12 cellular contexts compared by ENCODE assay signal in genomic region chr5:126358525-126358924, GRCh38.
A peak's percentile ranks its signal among the peaks of the same experiment; 100 is the strongest.
DNase-seq lines count a peak whose midpoint lies in the region; ATAC-seq and TF ChIP-seq lines count a peak whose summit lies in the region.
"Had no signal": no experiment of that assay in that cellular context is flagged by ENCODE, and none has a peak within 500 bp of the region (broad histone marks: within the 10 kb centered on the region; RNA-seq: fewer than 3 reads in every experiment).

No MANE protein-coding gene starts in this region.

- H3K27ac Mint-ChIP-seq in CD4-positive, alpha-beta T cell: no peak overlapping the region
- H3K27ac Mint-ChIP-seq: T-helper 1 cell treated with Interleukin-12 subunit alpha and Interleukin-12 subunit beta and Interleukin-4 antibody, amounts not matched to agents 30 μg/mL and 1 μg/mL, for 36 hours had no signal

- TF ChIP-seq CTCF in GM13977 (IDR thresholded peaks at IDR 0.05; ENCODE audit: extremely low read depth, insufficient read depth, missing control alignments) (no peak), astrocyte of the cerebellum (IDR thresholded peaks at IDR 0.05; ENCODE audit: low read depth, low read length, missing control alignments) (no peak), tibial nerve (IDR thresholded peaks at IDR 0.05) (no peak)
- TF ChIP-seq CTCF in CD4-positive, alpha-beta T cell (IDR thresholded peaks at IDR 0.05): no peak

- H3K4me1 Mint-ChIP-seq in CD4-positive, alpha-beta T cell (ENCODE audit: low read depth): peaks cover 16% of the 10 kb centered on the region

- no peaks in the 10 kb centered on the region for H3K36me3 ChIP-seq in tibial nerve
- H3K36me3 ChIP-seq: cardiac muscle cell had no signal

- H3K4me3 Mint-ChIP-seq in CD4-positive, alpha-beta T cell: no peak overlapping the region
- H3K4me3 Mint-ChIP-seq: T-helper 1 cell treated with Interleukin-12 subunit alpha and Interleukin-12 subunit beta and Interleukin-4 antibody, amounts not matched to agents 30 μg/mL and 1 μg/mL, for 36 hours had no signal

- intact Hi-C loops in CD4-positive, alpha-beta T cell (cut with DNase I, micrococcal nuclease): loop anchor here in 1 of 2 experiments (5.0 kb wide), 1 partner anchor 134 kb away; no protein-coding TSS in a partner anchor

- H3K9me3 Mint-ChIP-seq in CD4-positive, alpha-beta T cell: no peaks in the 10 kb centered on the region
- H3K9me3 Mint-ChIP-seq: T-helper 1 cell treated with Interleukin-12 subunit alpha and Interleukin-12 subunit beta and Interleukin-4 antibody, amounts not matched to agents 30 μg/mL and 1 μg/mL, for 36 hours had no signal

- in situ Hi-C loops in GM13977 (cut with MboI; ENCODE audit: low pct_unique_long_range_greater_than_20kb, low sequenced_read_pairs, unreplicated experiment) (loop anchor here (5.0 kb wide), 1 partner anchor 179 kb away; no protein-coding TSS in a partner anchor), astrocyte of the cerebellum (cut with HindIII; ENCODE audit: low sequenced_read_pairs) (no loop called here)

- H3K4me3 ChIP-seq in astrocyte of the cerebellum (ENCODE audit: low read depth, low read length): no peak overlapping the region
- H3K4me3 ChIP-seq in tibial nerve: no peak overlapping the region
- H3K4me3 ChIP-seq: cardiac muscle cell had no signal

- no peaks in the 10 kb centered on the region for H3K36me3 Mint-ChIP-seq in CD4-positive, alpha-beta T cell (ENCODE audit: low read depth)

- TF ChIP-seq POLR2A in tibial nerve (IDR thresholded peaks at IDR 0.05): no peak

- POLR2A ChIA-PET in CD4-positive, alpha-beta T cell (lab: Charles Lee): interaction anchor here (1.1 kb wide), 1 partner anchor 91 kb away, joined by 3 read pairs; no protein-coding TSS in a partner anchor

- ATAC-seq in GM21423 (IDR thresholded peaks at IDR 0.05; ENCODE audit: unreplicated experiment) (peak; percentile 89), HG03280 (IDR thresholded peaks at IDR 0.05; ENCODE audit: unreplicated experiment) (peak; percentile 78), SK-N-SH treated with all-trans-retinoic acid at 6 μM for 48 hours (no peak)
- ATAC-seq in CD4-positive, alpha-beta T cell (ENCODE audit: poor library complexity): no peak

- no peaks in the 10 kb centered on the region for H3K27me3 ChIP-seq in CD4-positive, alpha-beta T cell (ENCODE audit: control insufficient read depth, insufficient read depth, low read length)
- H3K27me3 ChIP-seq in tibial nerve: no peaks in the 10 kb centered on the region
- H3K27me3 ChIP-seq: cardiac muscle cell had no signal

- peaks cover 0 to 18% (median 4%) of the 10 kb centered on the region in 4 donors for H3K4me1 ChIP-seq in tibial nerve

- no peaks in the 10 kb centered on the region for H3K27me3 Mint-ChIP-seq in CD4-positive, alpha-beta T cell

- 69 to 83% methylated on average over 4 of the region's 4 CpGs for WGBS in tibial nerve, 2 donors

- H3K27ac ChIP-seq in CD4-positive, alpha-beta T cell (ENCODE audit: low read depth, low read length): no peak overlapping the region
- no peak overlapping the region for H3K27ac ChIP-seq in tibial nerve
- H3K27ac ChIP-seq: cardiac muscle cell had no signal

- peak; percentile 26 for DNase-seq in GM13977 (ENCODE audit: low spot score)
- peak; percentile 18 for DNase-seq in astrocyte of the cerebellum (ENCODE audit: low read depth)
- no peak for DNase-seq in CD4-positive, alpha-beta T cell
- no peak for DNase-seq in activated CD4-positive, alpha-beta T cell treated with anti-CD3 and anti-CD28 coated beads, Interleukin-2, amount 50 U/mL, for 4 hours
- DNase-seq in tibial nerve (ENCODE audit: low spot score in 2 of 2): no peak
- DNase-seq: KG1; stimulated activated CD4-positive, alpha-beta T cell treated with anti-CD3 and anti-CD28 coated beads, Interleukin-2, amount 100 ng/mL, for 24 hours had no signal

- H3K9me3 ChIP-seq in CD4-positive, alpha-beta T cell (ENCODE audit: control insufficient read depth, low read length): no peaks in the 10 kb centered on the region
- H3K9me3 ChIP-seq in tibial nerve: no peaks in the 10 kb centered on the region

- TF ChIP-seq EP300 in tibial nerve (IDR thresholded peaks at IDR 0.05): no peak

- CTCF ChIA-PET in CD4-positive, alpha-beta T cell (lab: Charles Lee): interaction anchor here (0.8 to 1.1 kb wide), 3 partner anchors 14 to 142 kb away, joined by 3 to 4 read pairs (median 3); no protein-coding TSS in a partner anchor

TF ChIP-seq in SK-N-SH treated with all-trans-retinoic acid at 6 μM for 48 hours, 23 proteins besides CTCF, POLR2A, EP300 and RAD21:
- TF ChIP-seq ESRRG (CRISPR knock-in tag; IDR thresholded peaks at IDR 0.05): no peak
- no peak for TF ChIP-seq CSRNP3 (CRISPR knock-in tag; IDR thresholded peaks at IDR 0.05)
- no peak for TF ChIP-seq TOX (CRISPR knock-in tag; IDR thresholded peaks at IDR 0.05; ENCODE audit: borderline replicate concordance)
- no peak for TF ChIP-seq RARB (CRISPR knock-in tag; IDR thresholded peaks at IDR 0.05)
- TF ChIP-seq ZFP3 (CRISPR knock-in tag; IDR thresholded peaks at IDR 0.05): no peak
- no peak for TF ChIP-seq PPARA (CRISPR knock-in tag; IDR thresholded peaks at IDR 0.05; ENCODE audit: borderline replicate concordance)
- no peak for TF ChIP-seq ISL1 (CRISPR knock-in tag; IDR thresholded peaks at IDR 0.05)
- TF ChIP-seq TSHZ2 (CRISPR knock-in tag; IDR thresholded peaks at IDR 0.05): no peak
- no peak for TF ChIP-seq CREB5 (CRISPR knock-in tag; IDR thresholded peaks at IDR 0.05; ENCODE audit: low read depth)

Comparison
In these comparisons a context has a peak if more than half of its experiments do, and no peak if none do; other contexts are left out.
1. DNase-seq: peak in GM13977 (single experiment) and astrocyte of the cerebellum (single experiment); none in CD4-positive, alpha-beta T cell (0 of 10), activated CD4-positive, alpha-beta T cell treated with anti-CD3 and anti-CD28 coated beads, Interleukin-2, amount 50 U/mL, for 4 hours (0 of 2) and tibial nerve (0 of 2).
2. ATAC-seq: peak in GM21423 (single experiment) and HG03280 (single experiment); none in CD4-positive, alpha-beta T cell (single experiment) and SK-N-SH treated with all-trans-retinoic acid at 6 μM for 48 hours (single experiment).